ENCODE assay signal across 14 cellular contexts in the genomic region with DNA sequence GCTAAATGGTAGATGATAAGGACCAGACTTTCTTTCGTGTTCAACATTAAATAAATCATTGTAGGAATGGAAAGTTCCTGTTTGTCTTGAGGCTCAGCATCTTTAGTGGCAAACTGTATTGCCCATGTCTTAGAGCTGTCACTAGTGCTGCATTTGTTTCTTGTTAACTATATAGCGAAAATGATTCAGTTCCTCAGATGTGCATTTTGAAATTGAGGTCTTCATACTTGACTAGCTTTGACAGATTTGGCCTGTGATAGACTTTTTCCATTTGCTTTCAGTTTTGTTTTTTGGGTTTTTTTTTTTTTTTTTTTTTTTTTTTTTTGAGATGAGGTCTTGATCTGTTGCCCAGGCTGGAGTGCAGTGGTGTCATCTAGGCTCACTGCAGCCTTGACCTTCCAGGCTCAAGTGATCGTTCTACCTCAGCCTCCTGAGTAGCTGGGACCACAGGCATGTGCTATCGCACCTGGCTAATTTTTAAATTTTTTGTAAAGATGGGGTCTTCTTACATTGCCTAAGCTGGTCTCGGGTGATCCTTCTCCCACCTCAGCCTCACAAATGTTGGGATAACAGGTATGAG. TPM values are rescaled to one million over a fixed set of nuclear protein-coding genes. Genes with fewer than 3 reads are reported as not detected.
DNase-seq lines count a peak whose midpoint lies in the region; ATAC-seq lines count a peak whose summit lies in the region.
"Had no signal": no experiment of that assay in that cellular context is flagged by ENCODE, and none has a peak within 500 bp of the region (broad histone marks: within the 10 kb centered on the region; RNA-seq: fewer than 3 reads in every experiment).

No MANE protein-coding gene starts in this region.

- H3K27ac ChIP-seq in Karpas-422 (ENCODE audit: low read length) = no peak overlapping the region
- H3K27ac ChIP-seq: pancreas had no signal

- DNase-seq in activated naive CD4-positive, alpha-beta T cell (lab: John Stamatoyannopoulos, UW) = no peak
- no peak for DNase-seq in SKM-1 (lab: John Stamatoyannopoulos, UW; ENCODE audit: unreplicated experiment)
- DNase-seq in NCI-H1417 treated with DMSO at 0.1 percent for 48 hours (lab: John Stamatoyannopoulos, UW) = no peak
- DNase-seq in NCI-H146 treated with DMSO at 0.1 percent for 48 hours (lab: John Stamatoyannopoulos, UW; ENCODE audit: unreplicated experiment) = no peak
- no peak for DNase-seq in Karpas-422
- DNase-seq: HCEC 1CT; head of caudate nucleus; NCI-H446; pancreas; stimulated activated CD4-positive, alpha-beta T cell treated with anti-CD3 and anti-CD28 coated beads, Interleukin-2, amount 100 ng/mL, for 48 hours; substantia nigra had no signal

- no peaks in the 10 kb centered on the region for H3K4me1 ChIP-seq in Karpas-422 (ENCODE audit: low read length)
- H3K4me1 ChIP-seq: pancreas had no signal

- H4K20me1 ChIP-seq in Karpas-422 (ENCODE audit: insufficient read depth, low read depth, low read length) = no peaks in the 10 kb centered on the region

- no peaks in the 10 kb centered on the region for H3K9me2 ChIP-seq in Karpas-422 (replicated peaks; ENCODE audit: insufficient read depth, low read length)

- peaks cover 69% of the 10 kb centered on the region; the same call in 1 of the 2 replicates for H3K36me3 ChIP-seq in Karpas-422 (ENCODE audit: insufficient read depth, low read length)
- H3K36me3 ChIP-seq: pancreas had no signal

- peaks cover 16% of the 10 kb centered on the region for H3K4me1 Mint-ChIP-seq in activated naive CD4-positive, alpha-beta T cell treated with anti-CD3 and anti-CD28 coated beads, Interleukin-2, amount 50 U/mL, for 24 hours
- peaks cover 12% of the 10 kb centered on the region for H3K4me1 Mint-ChIP-seq in activated naive CD8-positive, alpha-beta T cell (ENCODE audit: low read depth)

- H3K9me3 ChIP-seq in Karpas-422 (ENCODE audit: low read length) = no peaks in the 10 kb centered on the region
- H3K9me3 ChIP-seq: pancreas had no signal

- no peak overlapping the region for H3K9ac ChIP-seq in Karpas-422 (ENCODE audit: low read length)

- H3K79me2 ChIP-seq in Karpas-422 (ENCODE audit: low read length) = peaks cover 8% of the 10 kb centered on the region

- H3K27me3 ChIP-seq in Karpas-422 (ENCODE audit: low read length) = no peaks in the 10 kb centered on the region

- peak overlapping the region; percentile 62 for H3K27ac Mint-ChIP-seq in activated naive CD4-positive, alpha-beta T cell treated with anti-CD3 and anti-CD28 coated beads, Interleukin-2, amount 50 U/mL, for 24 hours
- H3K27ac Mint-ChIP-seq in activated naive CD8-positive, alpha-beta T cell = peak overlapping the region; percentile 78

- H2AFZ ChIP-seq in Karpas-422 (ENCODE audit: low read length) = no peak overlapping the region

- no peak overlapping the region for H3K4me2 ChIP-seq in Karpas-422 (ENCODE audit: low read depth, low read length, poor library complexity, severe bottlenecking)

- no peaks in the 10 kb centered on the region for H3K9me3 Mint-ChIP-seq in activated naive CD4-positive, alpha-beta T cell treated with anti-CD3 and anti-CD28 coated beads, Interleukin-2, amount 50 U/mL, for 24 hours
- no peaks in the 10 kb centered on the region for H3K9me3 Mint-ChIP-seq in activated naive CD8-positive, alpha-beta T cell (ENCODE audit: low read depth)

- no peak overlapping the region for H3K4me3 ChIP-seq in Karpas-422 (ENCODE audit: low read length)
- H3K4me3 ChIP-seq: pancreas had no signal

- no peaks in the 10 kb centered on the region for H3K36me3 Mint-ChIP-seq in activated naive CD4-positive, alpha-beta T cell treated with anti-CD3 and anti-CD28 coated beads, Interleukin-2, amount 50 U/mL, for 24 hours
- no peaks in the 10 kb centered on the region for H3K36me3 Mint-ChIP-seq in activated naive CD8-positive, alpha-beta T cell

- ATAC-seq in HG03175 (IDR thresholded peaks at IDR 0.05; ENCODE audit: unreplicated experiment) = peak; percentile 65
- ATAC-seq: pancreas had no signal

- no peaks in the 10 kb centered on the region for H3K27me3 Mint-ChIP-seq in activated naive CD4-positive, alpha-beta T cell treated with anti-CD3 and anti-CD28 coated beads, Interleukin-2, amount 50 U/mL, for 24 hours
- no peaks in the 10 kb centered on the region for H3K27me3 Mint-ChIP-seq in activated naive CD8-positive, alpha-beta T cell

- peak overlapping the region; percentile 36 for H3K4me3 Mint-ChIP-seq in activated naive CD4-positive, alpha-beta T cell treated with anti-CD3 and anti-CD28 coated beads, Interleukin-2, amount 50 U/mL, for 24 hours
- H3K4me3 Mint-ChIP-seq in activated naive CD8-positive, alpha-beta T cell = no peak overlapping the region

RNA-seq across cellular contexts. Expression of gene RPLP1, which starts 9.5 kb away (rescaled TPM):
- total RNA-seq in Karpas-422 (2014; rRNA removed; shearing (Covaris generic); ENCODE audit: low replicate concordance) = 203 and 282 TPM in 2 replicates

RNA-seq across cellular contexts. Expression of gene KIF23, which starts 29.0 kb away (rescaled TPM):
- total RNA-seq in Karpas-422 (2014; rRNA removed; shearing (Covaris generic); ENCODE audit: low replicate concordance) = 28.2 and 32.4 TPM in 2 replicates
